In the genomic region with DNA sequence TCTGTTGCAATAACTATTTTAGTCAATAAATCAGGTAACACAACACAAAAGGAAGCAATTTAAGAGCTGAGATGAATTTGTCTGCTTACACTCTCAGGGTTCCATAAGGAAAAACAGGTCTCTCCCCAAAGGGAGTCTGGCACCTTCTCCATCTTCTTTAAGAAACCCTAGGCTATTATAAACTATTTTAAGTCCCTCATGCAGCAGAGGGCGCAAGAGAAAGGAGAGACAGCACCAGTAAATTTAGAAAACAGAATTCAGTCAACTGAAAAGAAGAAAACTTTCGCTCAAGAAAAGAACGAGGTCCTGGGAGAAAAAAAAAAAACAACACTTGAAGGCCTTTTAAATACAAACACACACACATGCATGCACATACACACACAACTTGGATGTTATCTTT, we compare ENCODE assay signal across 9 cellular contexts. TPM values are rescaled to one million over a fixed set of nuclear protein-coding genes. Genes with fewer than 3 reads are reported as not detected.
DNase-seq lines count a peak whose midpoint lies in the region; TF ChIP-seq lines count a peak whose summit lies in the region.
"Had no signal": no experiment of that assay in that cellular context is flagged by ENCODE, and none has a peak within 500 bp of the region (broad histone marks: within the 10 kb centered on the region; RNA-seq: fewer than 3 reads in every experiment).

No MANE protein-coding gene starts in this region.

- H3K4ac ChIP-seq in H9 (ENCODE audit: low read depth, low read length) = no peak overlapping the region

- H3K27ac ChIP-seq in H9 (ENCODE audit: insufficient read length, low read depth, low read length) = no peak overlapping the region

- H2AFZ ChIP-seq in H9 (ENCODE audit: low read length) = no peak overlapping the region

- H3K18ac ChIP-seq in H9 (ENCODE audit: insufficient read length, low read depth, low read length) = no peak overlapping the region

- no peak overlapping the region for H2BK20ac ChIP-seq in H9 (ENCODE audit: low read depth, low read length, poor library complexity, severe bottlenecking)

- H3K4me1 ChIP-seq in H9 (ENCODE audit: insufficient read depth, low read length) = no peaks in the 10 kb centered on the region; the same call in 1 of the 2 replicates

- WGBS in H9 (ENCODE audit: extremely low coverage, insufficient read length, low lambda C conversion rate) = no CpG with 5 or more reads among the region's 3 CpGs

- no peak overlapping the region for H4K8ac ChIP-seq in H9 (replicated peaks; ENCODE audit: insufficient read length, low read depth, low read length)

- no peak overlapping the region for H2AK5ac ChIP-seq in H9 (ENCODE audit: insufficient read length, low read length)

- no peaks in the 10 kb centered on the region for H4K20me1 ChIP-seq in H9 (ENCODE audit: control insufficient read depth, insufficient read depth, insufficient read length)

- H3K9ac ChIP-seq in H9 (ENCODE audit: extremely low read depth, insufficient read length, low read length) = no peak overlapping the region

- no peak overlapping the region for H3K56ac ChIP-seq in H9 (ENCODE audit: insufficient read length, low read depth, low read length)

- H3K4me3 ChIP-seq in fibroblast of the aortic adventitia (ENCODE audit: low read depth, low read length) = no peak overlapping the region

- H3K79me1 ChIP-seq in H9 (ENCODE audit: insufficient read depth, low read depth, low read length, poor library complexity, severe bottlenecking) = no peaks in the 10 kb centered on the region

- no peak overlapping the region for H3K14ac ChIP-seq in H9 (ENCODE audit: insufficient read depth, low read length)

- no peak overlapping the region for H2BK12ac ChIP-seq in H9 (ENCODE audit: insufficient read length, low read depth, low read length)

- H3K23me2 ChIP-seq in H9 (ENCODE audit: insufficient read length, low read depth, low read length, poor library complexity, severe bottlenecking) = no peaks in the 10 kb centered on the region

- peaks cover 33 to 38% of the 10 kb centered on the region in 2 experiments for H3K9me3 Mint-ChIP-seq in H9

- DNase-seq in NCI-H146 (lab: John Stamatoyannopoulos, UW) (peak; percentile 17), NCI-H146 treated with DMSO at 0.1 percent for 48 hours (lab: John Stamatoyannopoulos, UW; ENCODE audit: unreplicated experiment) (no peak), H9 (peak; percentile 48), RPMI8226 (peak; percentile 28), fibroblast of the aortic adventitia (ENCODE audit: low read depth) (peak; percentile 61), UCSD-AML1 (lab: John Stamatoyannopoulos, UW; ENCODE audit: unreplicated experiment) (no peak), C1 segment of cervical spinal cord (lab: John Stamatoyannopoulos, UW) (no peak)
- DNase-seq in stimulated activated CD4-positive, alpha-beta T cell treated with anti-CD3 and anti-CD28 coated beads, Interleukin-2, amount 100 ng/mL, for 24 hours = no peak
- DNase-seq: cortex of kidney had no signal

- H3K27me3 ChIP-seq in H9 (ENCODE audit: insufficient read depth, low read length) = no peaks in the 10 kb centered on the region

- peaks cover 21% of the 10 kb centered on the region in 2 experiments for H3K4me1 Mint-ChIP-seq in H9

- no peak overlapping the region for H2BK15ac ChIP-seq in H9 (ENCODE audit: low read depth, low read length)

- H3K4me3 Mint-ChIP-seq in H9 = no peak overlapping the region

- no peak overlapping the region for H2BK120ac ChIP-seq in H9 (ENCODE audit: low read depth, low read length, poor library complexity, severe bottlenecking)

- H3K79me2 ChIP-seq in H9 (ENCODE audit: insufficient read depth, low read length) = no peaks in the 10 kb centered on the region

- H2BK5ac ChIP-seq in H9 (ENCODE audit: insufficient read length, low read length) = no peak overlapping the region

- no peak overlapping the region for H3K23ac ChIP-seq in H9 (ENCODE audit: insufficient read length, low read depth, low read length)

- peak; percentile 58; the same call in 2 of the 3 replicates for TF ChIP-seq CTCF in H9 (conservative IDR thresholded peaks at IDR 0.05)
- peak; percentile 45 for TF ChIP-seq CTCF in fibroblast of the aortic adventitia (IDR thresholded peaks at IDR 0.05; ENCODE audit: insufficient read depth, low read length)

- no peak overlapping the region for H4K5ac ChIP-seq in H9 (ENCODE audit: insufficient read length, low read depth, low read length)

- H3K9me3 ChIP-seq in H9 (ENCODE audit: control insufficient read depth, low read depth, low read length) = peaks cover 27% of the 10 kb centered on the region

- H3K36me3 Mint-ChIP-seq in H9 (ENCODE audit: insufficient read depth in 1 of 3, low read depth in 3 of 3) = peaks cover 19 to 40% (median 29%) of the 10 kb centered on the region in 3 experiments

- no peak overlapping the region for H4K91ac ChIP-seq in H9 (ENCODE audit: insufficient read length, low read depth, low read length)

- no peak overlapping the region for H3T11ph ChIP-seq in H9 (ENCODE audit: low read length)

- peak overlapping the region in 2 of 3 experiments; percentile 55 to 78; a peak in 4 of 7 replicates for H3K27ac Mint-ChIP-seq in H9

- no peak overlapping the region for H3K4me2 ChIP-seq in H9 (ENCODE audit: insufficient read depth, insufficient read length, low read length)

- H3K27me3 Mint-ChIP-seq in H9 (ENCODE audit: low read depth) = peaks cover 2% of the 10 kb centered on the region; the same call in 1 of the 2 replicates

RNA-seq across cellular contexts. Expression of a gene that starts 19.1 kb away (rescaled TPM):
- total RNA-seq in H9 (2021) = 0.86 and 0.96 TPM in 2 replicates
- total RNA-seq in fibroblast of the aortic adventitia (ENCODE audit: low replicate concordance) = 0.33 TPM in 1 of 2 replicates, not detected in the other

RNA-seq across cellular contexts. Expression of a gene that starts 52.2 kb away (rescaled TPM):
- total RNA-seq in H9 (2021) (46.7 and 53.3 TPM in 2 replicates), fibroblast of the aortic adventitia (ENCODE audit: low replicate concordance) (42.8 and 50.0 TPM in 2 replicates)

Comparison
In these comparisons a context has a peak if more than half of its experiments do, and no peak if none do; other contexts are left out.
1. DNase-seq: peak in NCI-H146 (single experiment), H9 (single experiment), RPMI8226 (single experiment) and fibroblast of the aortic adventitia (single experiment); none in NCI-H146 treated with DMSO at 0.1 percent for 48 hours (single experiment), UCSD-AML1 (single experiment), C1 segment of cervical spinal cord (0 of 14) and stimulated activated CD4-positive, alpha-beta T cell treated with anti-CD3 and anti-CD28 coated beads, Interleukin-2, amount 100 ng/mL, for 24 hours (0 of 2).